Comparison of ENCODE assay signal across 8 cellular contexts in the genomic region with DNA sequence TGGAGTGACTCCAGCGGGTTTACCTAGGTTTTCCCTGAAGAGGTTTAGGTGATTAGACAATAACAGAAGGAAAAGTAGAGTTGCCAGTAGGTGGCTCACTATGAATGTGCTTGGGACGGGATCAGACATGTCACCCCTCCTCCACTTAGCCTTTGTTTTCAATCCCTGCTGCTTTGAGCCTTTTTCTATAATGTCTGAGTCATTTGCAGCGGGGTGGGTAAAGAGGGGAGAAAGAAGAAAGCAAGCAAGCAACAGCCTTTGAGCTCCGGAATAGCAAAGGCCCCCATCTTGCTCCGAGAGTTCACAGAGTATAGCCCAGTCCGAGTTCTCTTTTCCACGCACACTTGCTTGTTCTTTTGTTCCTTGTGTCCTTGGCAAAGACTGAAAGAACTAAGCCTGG.
DNase-seq lines count a peak whose midpoint lies in the region; ATAC-seq and TF ChIP-seq lines count a peak whose summit lies in the region.

No MANE protein-coding gene starts in this region.

- in situ Hi-C loops in T47D (cut with HindIII; ENCODE audit: low pct_unique_long_range_greater_than_20kb, low sequenced_read_pairs) = no loop called here

- no peaks in the 10 kb centered on the region for H3K36me3 ChIP-seq in stomach smooth muscle (ENCODE audit: control insufficient read depth in 2 of 2, insufficient read depth in 2 of 2, low read length in 2 of 2)

- H3K4me3 ChIP-seq in stomach smooth muscle (ENCODE audit: low read length in 2 of 2) = peak overlapping the region; percentile 35 to 70

- peak overlapping the region; percentile 30 to 69 for H3K9ac ChIP-seq in stomach smooth muscle (ENCODE audit: low read length in 2 of 2)

- peak; percentile 38 for TF ChIP-seq CTCF in GM12873 (IDR thresholded peaks at IDR 0.05; ENCODE audit: insufficient read depth, low read depth, low read length, missing control alignments)
- no peak for TF ChIP-seq CTCF in GM20000 (IDR thresholded peaks at IDR 0.05; ENCODE audit: extremely low read depth, missing control alignments)

- H3K27me3 ChIP-seq in stomach smooth muscle (ENCODE audit: control insufficient read depth in 1 of 2, insufficient read depth in 2 of 2, low read length in 2 of 2) = no peaks in the 10 kb centered on the region

- ATAC-seq in GM18870 (IDR thresholded peaks at IDR 0.05; ENCODE audit: unreplicated experiment) (no peak), GM19467 (IDR thresholded peaks at IDR 0.05; ENCODE audit: unreplicated experiment) (no peak)

- H3K27ac ChIP-seq in stomach smooth muscle (ENCODE audit: low read length) = no peak overlapping the region

- DNase-seq in NCI-H2196 (lab: John Stamatoyannopoulos, UW; ENCODE audit: unreplicated experiment) = peak; percentile 13
- DNase-seq in T47D (ENCODE audit: low read depth in 1 of 2, low spot score in 1 of 2) = peak; percentile 7 to 59
- peak; percentile 73 for DNase-seq in iPS-NIHi7 (ENCODE audit: extremely low spot score)
- DNase-seq in GM20000 (ENCODE audit: low spot score) = no peak

- H3K4me1 ChIP-seq in stomach smooth muscle (ENCODE audit: control insufficient read depth, insufficient read depth, low read length) = peaks cover 2% of the 10 kb centered on the region

- H3K9me3 ChIP-seq in stomach smooth muscle (ENCODE audit: control insufficient read depth in 2 of 2, low read length in 2 of 2) = no peaks in the 10 kb centered on the region
